2 cellular contexts compared by ENCODE assay signal in genomic region chr5:132099905-132100304, GRCh38.
TF ChIP-seq lines count a peak whose summit lies in the region.

No MANE protein-coding gene starts in this region.

TF ChIP-seq in K562, 482 proteins besides CTCF, POLR2A, EP300 and RAD21:
- TF ChIP-seq MEF2D (tag; conservative IDR thresholded peaks at IDR 0.05; ENCODE audit: low read depth) (peak; percentile 67; the same call in 1 of the 2 replicates), HINFP (tag; conservative IDR thresholded peaks at IDR 0.05; ENCODE audit: low read depth) (0 out of 2 replicates have a peak, but pooled peaks have one; percentile 28), ZNF766 (CRISPR knock-in tag; conservative IDR thresholded peaks at IDR 0.05) (no peak)
TF ChIP-seq in K562: peak in this region for 2.

TF ChIP-seq in GM23338, 12 proteins besides CTCF, POLR2A, EP300 and RAD21:
- no peak for TF ChIP-seq CREB1 (CRISPR knock-in tag; IDR thresholded peaks at IDR 0.05; ENCODE audit: low read depth)
- TF ChIP-seq POLR2AphosphoS5 (IDR thresholded peaks at IDR 0.05; ENCODE audit: low read depth), result no peak
- TF ChIP-seq EZH2phosphoT487 (IDR thresholded peaks at IDR 0.05; ENCODE audit: unreplicated experiment), result no peak
- no peak for TF ChIP-seq ETS1 (IDR thresholded peaks at IDR 0.05)
- no peak for TF ChIP-seq EZH2 (IDR thresholded peaks at IDR 0.05; ENCODE audit: low read depth, unreplicated experiment)
- TF ChIP-seq ZNF114 (CRISPR knock-in tag; IDR thresholded peaks at IDR 0.05), result no peak
- no peak for TF ChIP-seq ZNF331 (CRISPR knock-in tag; IDR thresholded peaks at IDR 0.05; ENCODE audit: low read depth)
- TF ChIP-seq STAT1 (IDR thresholded peaks at IDR 0.05; ENCODE audit: unreplicated experiment), result no peak
- no peak for TF ChIP-seq REST (IDR thresholded peaks at IDR 0.05; ENCODE audit: unreplicated experiment)
- TF ChIP-seq, protein P1, sequence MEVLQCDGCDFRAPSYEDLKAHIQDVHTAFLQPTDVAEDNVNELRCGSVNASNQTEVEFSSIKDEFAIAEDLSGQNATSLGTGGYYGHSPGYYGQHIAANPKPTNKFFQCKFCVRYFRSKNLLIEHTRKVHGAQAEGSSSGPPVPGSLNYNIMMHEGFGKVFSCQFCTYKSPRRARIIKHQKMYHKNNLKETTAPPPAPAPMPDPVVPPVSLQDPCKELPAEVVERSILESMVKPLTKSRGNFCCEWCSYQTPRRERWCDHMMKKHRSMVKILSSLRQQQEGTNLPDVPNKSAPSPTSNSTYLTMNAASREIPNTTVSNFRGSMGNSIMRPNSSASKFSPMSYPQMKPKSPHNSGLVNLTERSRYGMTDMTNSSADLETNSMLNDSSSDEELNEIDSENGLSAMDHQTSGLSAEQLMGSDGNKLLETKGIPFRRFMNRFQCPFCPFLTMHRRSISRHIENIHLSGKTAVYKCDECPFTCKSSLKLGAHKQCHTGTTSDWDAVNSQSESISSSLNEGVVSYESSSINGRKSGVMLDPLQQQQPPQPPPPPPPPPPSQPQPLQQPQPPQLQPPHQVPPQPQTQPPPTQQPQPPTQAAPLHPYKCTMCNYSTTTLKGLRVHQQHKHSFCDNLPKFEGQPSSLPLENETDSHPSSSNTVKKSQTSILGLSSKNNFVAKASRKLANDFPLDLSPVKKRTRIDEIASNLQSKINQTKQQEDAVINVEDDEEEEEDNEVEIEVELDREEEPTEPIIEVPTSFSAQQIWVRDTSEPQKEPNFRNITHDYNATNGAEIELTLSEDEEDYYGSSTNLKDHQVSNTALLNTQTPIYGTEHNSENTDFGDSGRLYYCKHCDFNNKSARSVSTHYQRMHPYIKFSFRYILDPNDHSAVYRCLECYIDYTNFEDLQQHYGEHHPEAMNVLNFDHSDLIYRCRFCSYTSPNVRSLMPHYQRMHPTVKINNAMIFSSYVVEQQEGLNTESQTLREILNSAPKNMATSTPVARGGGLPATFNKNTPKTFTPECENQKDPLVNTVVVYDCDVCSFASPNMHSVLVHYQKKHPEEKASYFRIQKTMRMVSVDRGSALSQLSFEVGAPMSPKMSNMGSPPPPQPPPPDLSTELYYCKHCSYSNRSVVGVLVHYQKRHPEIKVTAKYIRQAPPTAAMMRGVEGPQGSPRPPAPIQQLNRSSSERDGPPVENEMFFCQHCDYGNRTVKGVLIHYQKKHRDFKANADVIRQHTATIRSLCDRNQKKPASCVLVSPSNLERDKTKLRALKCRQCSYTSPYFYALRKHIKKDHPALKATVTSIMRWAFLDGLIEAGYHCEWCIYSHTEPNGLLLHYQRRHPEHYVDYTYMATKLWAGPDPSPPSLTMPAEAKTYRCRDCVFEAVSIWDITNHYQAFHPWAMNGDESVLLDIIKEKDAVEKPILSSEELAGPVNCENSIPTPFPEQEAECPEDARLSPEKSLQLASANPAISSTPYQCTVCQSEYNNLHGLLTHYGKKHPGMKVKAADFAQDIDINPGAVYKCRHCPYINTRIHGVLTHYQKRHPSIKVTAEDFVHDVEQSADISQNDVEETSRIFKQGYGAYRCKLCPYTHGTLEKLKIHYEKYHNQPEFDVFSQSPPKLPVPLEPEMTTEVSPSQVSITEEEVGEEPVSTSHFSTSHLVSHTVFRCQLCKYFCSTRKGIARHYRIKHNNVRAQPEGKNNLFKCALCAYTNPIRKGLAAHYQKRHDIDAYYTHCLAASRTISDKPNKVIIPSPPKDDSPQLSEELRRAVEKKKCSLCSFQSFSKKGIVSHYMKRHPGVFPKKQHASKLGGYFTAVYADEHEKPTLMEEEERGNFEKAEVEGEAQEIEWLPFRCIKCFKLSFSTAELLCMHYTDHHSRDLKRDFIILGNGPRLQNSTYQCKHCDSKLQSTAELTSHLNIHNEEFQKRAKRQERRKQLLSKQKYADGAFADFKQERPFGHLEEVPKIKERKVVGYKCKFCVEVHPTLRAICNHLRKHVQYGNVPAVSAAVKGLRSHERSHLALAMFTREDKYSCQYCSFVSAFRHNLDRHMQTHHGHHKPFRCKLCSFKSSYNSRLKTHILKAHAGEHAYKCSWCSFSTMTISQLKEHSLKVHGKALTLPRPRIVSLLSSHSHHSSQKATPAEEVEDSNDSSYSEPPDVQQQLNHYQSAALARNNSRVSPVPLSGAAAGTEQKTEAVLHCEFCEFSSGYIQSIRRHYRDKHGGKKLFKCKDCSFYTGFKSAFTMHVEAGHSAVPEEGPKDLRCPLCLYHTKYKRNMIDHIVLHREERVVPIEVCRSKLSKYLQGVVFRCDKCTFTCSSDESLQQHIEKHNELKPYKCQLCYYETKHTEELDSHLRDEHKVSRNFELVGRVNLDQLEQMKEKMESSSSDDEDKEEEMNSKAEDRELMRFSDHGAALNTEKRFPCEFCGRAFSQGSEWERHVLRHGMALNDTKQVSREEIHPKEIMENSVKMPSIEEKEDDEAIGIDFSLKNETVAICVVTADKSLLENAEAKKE (CRISPR knock-in tag; IDR thresholded peaks at IDR 0.05), result no peak
- TF ChIP-seq JUNB (IDR thresholded peaks at IDR 0.05; ENCODE audit: unreplicated experiment), result no peak
- no peak for TF ChIP-seq NANOG (IDR thresholded peaks at IDR 0.05; ENCODE audit: borderline replicate concordance)
